In the genomic region with DNA sequence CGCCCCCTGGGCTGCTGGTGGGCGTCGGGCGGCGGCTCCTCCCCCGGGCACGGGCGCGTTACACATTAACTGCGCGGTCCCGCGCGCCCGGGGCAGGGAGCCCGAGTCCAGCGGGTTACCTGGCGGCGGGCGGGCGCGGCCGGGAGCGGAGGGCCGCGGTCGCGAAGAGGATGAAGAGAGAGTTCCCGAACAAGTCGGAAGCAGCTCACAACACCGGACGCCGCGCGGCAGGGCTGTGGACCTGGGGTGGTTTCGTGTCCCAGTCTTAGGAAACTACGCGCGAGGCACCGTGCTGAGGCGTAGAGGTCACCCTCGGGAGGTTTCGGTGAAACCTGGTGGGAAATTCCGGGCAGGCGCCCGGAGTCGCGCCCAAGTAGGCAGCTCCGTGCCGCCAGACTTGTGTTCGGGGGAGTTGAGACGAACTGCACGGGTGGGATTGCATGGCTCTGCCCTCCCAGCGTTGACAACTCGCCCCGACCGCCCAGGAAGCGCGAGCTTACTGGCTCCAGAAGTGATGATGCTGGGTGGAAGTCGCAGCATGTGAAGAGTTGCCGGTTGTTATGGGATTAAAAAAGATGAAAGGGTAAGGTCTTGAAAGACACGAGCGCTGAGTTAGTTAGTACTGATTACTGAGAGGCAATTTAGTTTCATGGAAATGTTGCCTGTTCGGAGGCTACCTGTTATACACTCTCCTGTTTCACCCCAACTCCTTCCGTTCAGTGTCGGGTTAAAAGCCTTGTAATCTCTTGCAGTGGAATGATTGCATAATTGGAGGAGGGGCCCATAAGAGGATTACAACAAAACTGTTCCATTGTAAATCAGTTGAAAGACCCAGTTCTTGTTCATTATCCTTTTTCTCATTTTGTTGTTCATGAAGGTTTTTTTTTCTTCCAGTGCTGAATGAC, we compare ENCODE assay signal across 8 cellular contexts. TPM values are rescaled to one million over a fixed set of nuclear protein-coding genes. Genes with fewer than 3 reads are reported as not detected.
A peak's percentile ranks its signal among the peaks of the same experiment; 100 is the strongest.
DNase-seq lines count a peak whose midpoint lies in the region; ATAC-seq and TF ChIP-seq lines count a peak whose summit lies in the region.

No MANE protein-coding gene starts in this region.

- no peaks in the 10 kb centered on the region for H3K9me3 Mint-ChIP-seq in T-helper 1 cell treated with Interleukin-12 subunit alpha and Interleukin-12 subunit beta and Interleukin-4 antibody, amounts not matched to agents 30 μg/mL and 1 μg/mL, for 36 hours

- H3K4me1 ChIP-seq in ascending aorta = peaks cover 0 to 7% of the 10 kb centered on the region in 2 donors

- no peak for TF ChIP-seq CTCF in GM12875 (IDR thresholded peaks at IDR 0.05; ENCODE audit: borderline replicate concordance, insufficient read depth, low read depth, low read length)
- TF ChIP-seq CTCF in ascending aorta (IDR thresholded peaks at IDR 0.05) = no peak
- no peak for TF ChIP-seq CTCF in retinal pigment epithelial cell (conservative IDR thresholded peaks at IDR 0.05; ENCODE audit: low read depth, low read length)

- H3K9me3 ChIP-seq in ascending aorta = no peaks in the 10 kb centered on the region

- ATAC-seq in HG02642 (IDR thresholded peaks at IDR 0.05; ENCODE audit: poor library complexity, unreplicated experiment) = peak; percentile 48

- H3K27me3 ChIP-seq in ascending aorta = no peaks in the 10 kb centered on the region

- H3K27ac ChIP-seq in ascending aorta = peak overlapping the region in 1 of 2 donors; percentile 53

- H3K36me3 ChIP-seq in ascending aorta = no peaks in the 10 kb centered on the region

- H3K27ac Mint-ChIP-seq in T-helper 1 cell treated with Interleukin-12 subunit alpha and Interleukin-12 subunit beta and Interleukin-4 antibody, amounts not matched to agents 30 μg/mL and 1 μg/mL, for 36 hours = peak overlapping the region; percentile 83

- peak overlapping the region; percentile 86 for H3K4me3 Mint-ChIP-seq in T-helper 1 cell treated with Interleukin-12 subunit alpha and Interleukin-12 subunit beta and Interleukin-4 antibody, amounts not matched to agents 30 μg/mL and 1 μg/mL, for 36 hours

- intact Hi-C loops in ascending aorta (cut with DNase I) = loop anchor here (2.0 to 5.0 kb wide), 4 partner anchors 52 to 503 kb away; partner anchors contain the start of genes CCT2, CNOT2 and YEATS4

- H3K4me3 ChIP-seq in GM12875 (ENCODE audit: low read depth, low read length) (peak overlapping the region; percentile 67), ascending aorta (peak overlapping the region; percentile 92 to 95), retinal pigment epithelial cell (ENCODE audit: low read length) (peak overlapping the region; percentile 90)

- peaks cover 18% of the 10 kb centered on the region for H3K4me1 Mint-ChIP-seq in T-helper 1 cell treated with Interleukin-12 subunit alpha and Interleukin-12 subunit beta and Interleukin-4 antibody, amounts not matched to agents 30 μg/mL and 1 μg/mL, for 36 hours (ENCODE audit: low read depth)

- H3K27me3 Mint-ChIP-seq in T-helper 1 cell treated with Interleukin-12 subunit alpha and Interleukin-12 subunit beta and Interleukin-4 antibody, amounts not matched to agents 30 μg/mL and 1 μg/mL, for 36 hours (ENCODE audit: low read depth) = peaks cover 37% of the 10 kb centered on the region

- DNase-seq in NCI-H1105 (lab: John Stamatoyannopoulos, UW) (peak; percentile 66), ascending aorta (ENCODE audit: low spot score in 2 of 2) (peak in 1 of 2 donors; percentile 67), hypothalamus (lab: John Stamatoyannopoulos, UW) (peak in 39 of 51 donors; percentile 6 to 71 (median 28)), retinal pigment epithelial cell (ENCODE audit: low read depth) (peak; percentile 78), COLO829 (ENCODE audit: low spot score) (no peak)

- H3K36me3 Mint-ChIP-seq in T-helper 1 cell treated with Interleukin-12 subunit alpha and Interleukin-12 subunit beta and Interleukin-4 antibody, amounts not matched to agents 30 μg/mL and 1 μg/mL, for 36 hours (ENCODE audit: low read depth) = no peaks in the 10 kb centered on the region

RNA-seq across cellular contexts. Expression of gene RAB3IP, which starts 0.9 kb away (rescaled TPM):
- 17.2 TPM for total RNA-seq in ascending aorta

RNA-seq across cellular contexts. Expression of gene BEST3, which starts 40.4 kb away (rescaled TPM):
- not detected for total RNA-seq in ascending aorta
